11 cellular contexts compared by ENCODE assay signal in genomic region chr2:64622443-64623231, GRCh38. TPM values are rescaled to one million over a fixed set of nuclear protein-coding genes. Genes with fewer than 3 reads are reported as not detected.
A peak's percentile ranks its signal among the peaks of the same experiment; 100 is the strongest.
DNase-seq lines count a peak whose midpoint lies in the region; ATAC-seq and TF ChIP-seq lines count a peak whose summit lies in the region.
"Had no signal": no experiment of that assay in that cellular context is flagged by ENCODE, and none has a peak within 500 bp of the region (broad histone marks: within the 10 kb centered on the region; RNA-seq: fewer than 3 reads in every experiment).

No MANE protein-coding gene starts in this region.

- CTCF ChIA-PET in PC-3 (lab: Charles Lee), result no interaction called here

- H3K4me1 ChIP-seq in osteoblast (ENCODE audit: insufficient read depth, low read length), result no peaks in the 10 kb centered on the region
- no peaks in the 10 kb centered on the region for H3K4me1 ChIP-seq in PC-3 (ENCODE audit: insufficient read depth, low read length)
- no peaks in the 10 kb centered on the region for H3K4me1 ChIP-seq in GM23248 (ENCODE audit: insufficient read depth)
- H3K4me1 ChIP-seq: prostate gland had no signal

- no TSS peak for BruUV-seq in PC-3 (replicated peaks; lab: Mats Ljungman, UMichigan)

- in situ Hi-C loops in GM23248 (cut with MboI), result no loop called here

- H3K4me3 ChIP-seq in fibroblast of the aortic adventitia (ENCODE audit: low read depth, low read length), result no peak overlapping the region
- H3K4me3 ChIP-seq in osteoblast (ENCODE audit: insufficient read depth, low read length), result no peak overlapping the region
- no peak overlapping the region for H3K4me3 ChIP-seq in PC-3 (ENCODE audit: low read length)
- H3K4me3 ChIP-seq in GM23248, result no peak overlapping the region
- H3K4me3 ChIP-seq: prostate gland had no signal

- no peak overlapping the region for H3K4me2 ChIP-seq in osteoblast (ENCODE audit: insufficient read depth, low read length)
- H3K4me2 ChIP-seq in PC-3 (ENCODE audit: low read length), result no peak overlapping the region
- no peak overlapping the region for H3K4me2 ChIP-seq in GM23248 (ENCODE audit: unreplicated experiment)

- H3K27me3 ChIP-seq in osteoblast (ENCODE audit: insufficient read depth, low read length) (no peaks in the 10 kb centered on the region), PC-3 (ENCODE audit: low read length) (no peaks in the 10 kb centered on the region), GM23248 (replicated peaks; ENCODE audit: insufficient read depth) (no peaks in the 10 kb centered on the region)

- H3F3A ChIP-seq in PC-3 (ENCODE audit: low read length, unreplicated experiment) (no peaks in the 10 kb centered on the region), GM23248 (ENCODE audit: insufficient read depth) (no peaks in the 10 kb centered on the region)

- H4K20me1 ChIP-seq in osteoblast (ENCODE audit: insufficient read depth, low read length) (no peaks in the 10 kb centered on the region), PC-3 (ENCODE audit: low read length) (no peaks in the 10 kb centered on the region), GM23248 (ENCODE audit: insufficient read depth) (no peaks in the 10 kb centered on the region)

- intact Hi-C loops in PC-3 (cut with micrococcal nuclease), result no loop called here

- H3K9me3 ChIP-seq in osteoblast (ENCODE audit: low read depth, low read length), result no peaks in the 10 kb centered on the region
- no peaks in the 10 kb centered on the region for H3K9me3 ChIP-seq in PC-3 (ENCODE audit: low read length)
- no peaks in the 10 kb centered on the region for H3K9me3 ChIP-seq in GM23248 (ENCODE audit: low read depth)
- H3K9me3 ChIP-seq: prostate gland had no signal

- 81 to 82% methylated on average over 13 of the region's 13 CpGs for WGBS in GM23248 (ENCODE audit: low coverage in 1 of 2, low lambda C conversion rate in 2 of 2, missing lambda C conversion rate in 2 of 2), 2 experiments

- no peaks in the 10 kb centered on the region for H3K9me2 ChIP-seq in PC-3 (replicated peaks; ENCODE audit: low read length)
- no peaks in the 10 kb centered on the region for H3K9me2 ChIP-seq in GM23248 (ENCODE audit: insufficient read depth)

- H3K36me3 ChIP-seq in osteoblast (ENCODE audit: insufficient read depth, low read length) (no peaks in the 10 kb centered on the region), PC-3 (ENCODE audit: low read depth, low read length) (no peaks in the 10 kb centered on the region), GM23248 (ENCODE audit: low read depth) (no peaks in the 10 kb centered on the region)
- H3K36me3 ChIP-seq: prostate gland had no signal

- ATAC-seq in GM18502 (IDR thresholded peaks at IDR 0.05; ENCODE audit: poor library complexity, unreplicated experiment), result no peak
- no peak for ATAC-seq in PC-3

- POLR2A ChIA-PET in PC-3 (lab: Charles Lee; ENCODE audit: unreplicated experiment), result no interaction called here

- no peaks in the 10 kb centered on the region for H3K79me2 ChIP-seq in osteoblast (ENCODE audit: insufficient read depth, low read length)
- H3K79me2 ChIP-seq in PC-3 (ENCODE audit: low read length), result no peaks in the 10 kb centered on the region
- no peaks in the 10 kb centered on the region for H3K79me2 ChIP-seq in GM23248 (ENCODE audit: insufficient read depth)

- H3K27ac ChIP-seq in osteoblast (ENCODE audit: low read depth, low read length) (no peak overlapping the region), PC-3 (ENCODE audit: low read length) (no peak overlapping the region), GM23248 (no peak overlapping the region)
- H3K27ac ChIP-seq: prostate gland had no signal

- no peak overlapping the region for H2AFZ ChIP-seq in osteoblast (ENCODE audit: low read length)
- no peak overlapping the region for H2AFZ ChIP-seq in PC-3 (ENCODE audit: low read length)
- no peak overlapping the region for H2AFZ ChIP-seq in GM23248

- DNase-seq in Daoy (ENCODE audit: low read depth), result peak; percentile 49
- peak; percentile 37 for DNase-seq in fibroblast of the aortic adventitia (ENCODE audit: low read depth)
- no peak for DNase-seq in osteoblast (ENCODE audit: insufficient read length, low spot score, missing footprints)
- DNase-seq in germinal center (ENCODE audit: low spot score), result no peak
- no peak for DNase-seq in PC-3
- no peak for DNase-seq in GM23248
- DNase-seq: DMS79 treated with DMSO at 0.1 percent for 48 hours, trophoblast cell had no signal

- H3K9ac ChIP-seq in PC-3 (ENCODE audit: low read length) (no peak overlapping the region), GM23248 (no peak overlapping the region)

- TF ChIP-seq CTCF in fibroblast of the aortic adventitia (IDR thresholded peaks at IDR 0.05; ENCODE audit: insufficient read depth, low read length) (peak; percentile 58), osteoblast (IDR thresholded peaks at IDR 0.05; ENCODE audit: extremely low read depth, low read depth, low read length) (peak; percentile 33), PC-3 (conservative IDR thresholded peaks at IDR 0.05; ENCODE audit: low read depth, low read length) (no peak)

TF ChIP-seq in PFSK-1, 5 proteins besides CTCF, POLR2A, EP300 and RAD21:
- TF ChIP-seq POLR2AphosphoS5 (IDR thresholded peaks at IDR 0.05; ENCODE audit: low read depth, low read length), result no peak
- TF ChIP-seq FOXP2 (optimal IDR thresholded peaks at IDR 0.05; ENCODE audit: borderline replicate concordance, extremely low read depth, extremely low read length, insufficient read depth), result peak; percentile 94
- TF ChIP-seq TAF1 (IDR thresholded peaks at IDR 0.05; ENCODE audit: borderline replicate concordance, insufficient read depth, low read length), result peak; percentile 20; the same call in 1 of the 2 replicates
- TF ChIP-seq, protein P1, sequence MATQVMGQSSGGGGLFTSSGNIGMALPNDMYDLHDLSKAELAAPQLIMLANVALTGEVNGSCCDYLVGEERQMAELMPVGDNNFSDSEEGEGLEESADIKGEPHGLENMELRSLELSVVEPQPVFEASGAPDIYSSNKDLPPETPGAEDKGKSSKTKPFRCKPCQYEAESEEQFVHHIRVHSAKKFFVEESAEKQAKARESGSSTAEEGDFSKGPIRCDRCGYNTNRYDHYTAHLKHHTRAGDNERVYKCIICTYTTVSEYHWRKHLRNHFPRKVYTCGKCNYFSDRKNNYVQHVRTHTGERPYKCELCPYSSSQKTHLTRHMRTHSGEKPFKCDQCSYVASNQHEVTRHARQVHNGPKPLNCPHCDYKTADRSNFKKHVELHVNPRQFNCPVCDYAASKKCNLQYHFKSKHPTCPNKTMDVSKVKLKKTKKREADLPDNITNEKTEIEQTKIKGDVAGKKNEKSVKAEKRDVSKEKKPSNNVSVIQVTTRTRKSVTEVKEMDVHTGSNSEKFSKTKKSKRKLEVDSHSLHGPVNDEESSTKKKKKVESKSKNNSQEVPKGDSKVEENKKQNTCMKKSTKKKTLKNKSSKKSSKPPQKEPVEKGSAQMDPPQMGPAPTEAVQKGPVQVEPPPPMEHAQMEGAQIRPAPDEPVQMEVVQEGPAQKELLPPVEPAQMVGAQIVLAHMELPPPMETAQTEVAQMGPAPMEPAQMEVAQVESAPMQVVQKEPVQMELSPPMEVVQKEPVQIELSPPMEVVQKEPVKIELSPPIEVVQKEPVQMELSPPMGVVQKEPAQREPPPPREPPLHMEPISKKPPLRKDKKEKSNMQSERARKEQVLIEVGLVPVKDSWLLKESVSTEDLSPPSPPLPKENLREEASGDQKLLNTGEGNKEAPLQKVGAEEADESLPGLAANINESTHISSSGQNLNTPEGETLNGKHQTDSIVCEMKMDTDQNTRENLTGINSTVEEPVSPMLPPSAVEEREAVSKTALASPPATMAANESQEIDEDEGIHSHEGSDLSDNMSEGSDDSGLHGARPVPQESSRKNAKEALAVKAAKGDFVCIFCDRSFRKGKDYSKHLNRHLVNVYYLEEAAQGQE (IDR thresholded peaks at IDR 0.05; ENCODE audit: insufficient read depth in 1 of 2, low read depth in 2 of 2, low read length in 2 of 2), result 0 out of 4 replicates have a peak, but pooled peaks of 1 of the 2 experiments have one; percentile 28
- no peak for TF ChIP-seq SIN3A (IDR thresholded peaks at IDR 0.05; ENCODE audit: borderline replicate concordance, insufficient read depth, low read length)
TF ChIP-seq in PFSK-1: peak in this region for 3.

RNA-seq across cellular contexts. Expression of gene SERTAD2, which starts 31.1 kb away (rescaled TPM):
- total RNA-seq in Daoy (2014; rRNA removed; shearing (Covaris generic)), result 4.1 and 5.8 TPM in 2 replicates
- polyA plus RNA-seq in PFSK-1 (2012; ENCODE audit: insufficient read length, low read depth), result 9.1 TPM
- 19.1 and 34.4 TPM in 2 replicates for total RNA-seq in fibroblast of the aortic adventitia (ENCODE audit: low replicate concordance)
- 24.6 and 26.5 TPM in 2 replicates for total RNA-seq in osteoblast
- total RNA-seq in PC-3 (2014; rRNA removed), result 19.8 and 34.9 TPM in 2 replicates
- 18.5 and 21.0 TPM in 2 replicates for total RNA-seq in GM23248 (2014; rRNA removed; shearing (Covaris generic))
- polyA plus RNA-seq in GM23248 (2016; fragmentation: Nextera tagmentation; extraction: Ambion mirVana), result 26.8 and 30.0 TPM in 2 replicates

Comparison
In these comparisons a context has a peak if more than half of its experiments do, and no peak if none do; other contexts are left out.
1. DNase-seq: peak in Daoy (single experiment) and fibroblast of the aortic adventitia (single experiment); none in osteoblast (single experiment), germinal center (single experiment), PC-3 (single experiment) and GM23248 (single experiment).